Comparison of ENCODE assay signal across 8 cellular contexts in the genomic region with DNA sequence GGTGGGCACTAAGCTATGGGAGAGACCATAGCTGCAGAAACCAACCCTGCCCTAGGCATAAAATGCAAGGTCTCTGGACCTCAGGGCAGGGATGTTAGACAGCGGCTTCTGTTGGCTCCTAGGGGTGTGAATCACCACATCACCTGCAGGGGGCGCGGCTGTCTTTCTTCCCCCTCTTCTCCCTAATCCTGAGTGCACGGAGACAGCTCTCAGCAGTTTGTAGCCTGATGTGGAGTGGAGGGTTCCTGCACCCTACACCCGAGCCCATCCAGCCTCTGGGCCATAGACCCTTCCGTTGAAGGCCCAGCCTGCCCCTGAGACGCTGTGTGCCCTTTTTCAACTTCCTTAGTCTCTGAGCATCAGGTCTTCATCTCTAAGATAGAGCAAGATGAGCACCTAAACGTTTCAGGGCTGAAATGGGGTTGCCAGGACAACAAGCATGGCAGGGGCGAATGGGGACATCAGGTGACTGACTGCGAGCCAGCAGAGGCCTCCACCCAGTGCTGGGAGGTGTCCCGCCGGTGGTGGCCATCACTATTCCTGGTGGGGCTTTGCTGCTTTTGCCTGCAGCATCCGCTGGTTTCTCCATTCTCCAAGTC. TPM values are rescaled to one million over a fixed set of nuclear protein-coding genes. Genes with fewer than 3 reads are reported as not detected.
DNase-seq lines count a peak whose midpoint lies in the region; ATAC-seq and TF ChIP-seq lines count a peak whose summit lies in the region.

No MANE protein-coding gene starts in this region.

- H3K27me3 ChIP-seq in CD4-positive, alpha-beta T cell (ENCODE audit: control insufficient read depth, insufficient read depth, low read length), result no peaks in the 10 kb centered on the region
- H3K27me3 ChIP-seq in HL-60 (ENCODE audit: insufficient read depth, poor library complexity, severe bottlenecking) (no peaks in the 10 kb centered on the region), mucosa of stomach (ENCODE audit: control insufficient read depth, insufficient read depth, low read length) (peaks cover 12% of the 10 kb centered on the region)

- peaks cover 29% of the 10 kb centered on the region for H3K4me1 ChIP-seq in mucosa of stomach (ENCODE audit: control insufficient read depth, insufficient read depth, low read length)

- intact Hi-C loops in CD4-positive, alpha-beta T cell (cut with DNase I, micrococcal nuclease), result loop anchor here (2.0 to 10.0 kb wide), 3 partner anchors 52 to 300 kb away; no protein-coding TSS in a partner anchor

- TF ChIP-seq CTCF in CD4-positive, alpha-beta T cell (IDR thresholded peaks at IDR 0.05), result peak; percentile 89
- TF ChIP-seq CTCF in HL-60 (IDR thresholded peaks at IDR 0.05; ENCODE audit: insufficient read depth, low read length), result peak; percentile 89

- H3K4me3 ChIP-seq in HL-60 (replicated peaks; ENCODE audit: insufficient read depth, low read length) (no peak overlapping the region), mucosa of stomach (ENCODE audit: low read length) (no peak overlapping the region)

- H3K9me3 ChIP-seq in CD4-positive, alpha-beta T cell (ENCODE audit: control insufficient read depth, low read length), result no peaks in the 10 kb centered on the region
- H3K9me3 ChIP-seq in mucosa of stomach (ENCODE audit: control insufficient read depth, low read length), result no peaks in the 10 kb centered on the region

- peaks cover 36% of the 10 kb centered on the region for H3K4me1 Mint-ChIP-seq in CD4-positive, alpha-beta T cell (ENCODE audit: low read depth)

- ATAC-seq in CD4-positive, alpha-beta T cell (ENCODE audit: poor library complexity), result peak; percentile 12
- no peak for ATAC-seq in GM19023 (IDR thresholded peaks at IDR 0.05; ENCODE audit: unreplicated experiment)

- CTCF ChIA-PET in CD4-positive, alpha-beta T cell (lab: Charles Lee), result interaction anchor here (0.6 to 2.8 kb wide), 9 partner anchors 14 to 159 kb away, joined by 3 to 10 read pairs (median 4); no protein-coding TSS in a partner anchor

- peaks cover 24% of the 10 kb centered on the region for H3K36me3 Mint-ChIP-seq in CD4-positive, alpha-beta T cell (ENCODE audit: low read depth)

- POLR2A ChIA-PET in CD4-positive, alpha-beta T cell (lab: Charles Lee), result interaction anchor here (1.6 to 2.4 kb wide), 2 partner anchors 55 to 756 kb away, joined by 4 to 25 read pairs; a partner anchor contains a TSS

- H3K9me3 Mint-ChIP-seq in CD4-positive, alpha-beta T cell, result no peaks in the 10 kb centered on the region

- no peak overlapping the region for H3K27ac ChIP-seq in CD4-positive, alpha-beta T cell (ENCODE audit: low read depth, low read length)
- H3K27ac ChIP-seq in HL-60 (replicated peaks), result no peak overlapping the region

- no peaks in the 10 kb centered on the region for H3K27me3 Mint-ChIP-seq in CD4-positive, alpha-beta T cell

- peak overlapping the region; percentile 88 for H3K4me3 Mint-ChIP-seq in CD4-positive, alpha-beta T cell

- H3K36me3 ChIP-seq in mucosa of stomach (ENCODE audit: control insufficient read depth, insufficient read depth, low read length), result no peaks in the 10 kb centered on the region

- H3K27ac Mint-ChIP-seq in CD4-positive, alpha-beta T cell, result peak overlapping the region; percentile 79

- peak; percentile 71 to 88 (median 78) for DNase-seq in CD4-positive, alpha-beta T cell
- DNase-seq in HL-60 (ENCODE audit: low read depth in 1 of 2, low spot score in 1 of 2) (peak; percentile 41 to 83), NOMO-1 treated with dmso at 0.1 percent for 144 hours (lab: John Stamatoyannopoulos, UW; ENCODE audit: unreplicated experiment) (peak; percentile 78), epidermal melanocyte (ENCODE audit: insufficient read length, low spot score) (peak; percentile 81)
- peak; percentile 69 for DNase-seq in activated CD8-positive, alpha-beta memory T cell treated with anti-CD3 and anti-CD28 coated beads, Interleukin-2, amount 50 U/mL, for 24 hours (ENCODE audit: extremely low read depth)
- DNase-seq in stimulated activated CD8-positive, alpha-beta memory T cell treated with anti-CD3 and anti-CD28 coated beads, Interleukin-7, amount 100 ng/mL, for 1 hour (ENCODE audit: low read depth in 2 of 2), result peak; percentile 67 to 75

- peak overlapping the region; percentile 81 for H3K9ac ChIP-seq in mucosa of stomach (ENCODE audit: low read length)

RNA-seq across cellular contexts. Expression of a gene that starts 2.3 kb away (rescaled TPM):
- total RNA-seq in CD4-positive, alpha-beta T cell, result 10 to 100 TPM; 73.0 to 75.0 TPM

RNA-seq across cellular contexts. Expression of a gene that starts 45.5 kb away (rescaled TPM):
- total RNA-seq in CD4-positive, alpha-beta T cell, result 10 to 100 TPM; 17.2 to 19.4 TPM
